In the genomic region with DNA sequence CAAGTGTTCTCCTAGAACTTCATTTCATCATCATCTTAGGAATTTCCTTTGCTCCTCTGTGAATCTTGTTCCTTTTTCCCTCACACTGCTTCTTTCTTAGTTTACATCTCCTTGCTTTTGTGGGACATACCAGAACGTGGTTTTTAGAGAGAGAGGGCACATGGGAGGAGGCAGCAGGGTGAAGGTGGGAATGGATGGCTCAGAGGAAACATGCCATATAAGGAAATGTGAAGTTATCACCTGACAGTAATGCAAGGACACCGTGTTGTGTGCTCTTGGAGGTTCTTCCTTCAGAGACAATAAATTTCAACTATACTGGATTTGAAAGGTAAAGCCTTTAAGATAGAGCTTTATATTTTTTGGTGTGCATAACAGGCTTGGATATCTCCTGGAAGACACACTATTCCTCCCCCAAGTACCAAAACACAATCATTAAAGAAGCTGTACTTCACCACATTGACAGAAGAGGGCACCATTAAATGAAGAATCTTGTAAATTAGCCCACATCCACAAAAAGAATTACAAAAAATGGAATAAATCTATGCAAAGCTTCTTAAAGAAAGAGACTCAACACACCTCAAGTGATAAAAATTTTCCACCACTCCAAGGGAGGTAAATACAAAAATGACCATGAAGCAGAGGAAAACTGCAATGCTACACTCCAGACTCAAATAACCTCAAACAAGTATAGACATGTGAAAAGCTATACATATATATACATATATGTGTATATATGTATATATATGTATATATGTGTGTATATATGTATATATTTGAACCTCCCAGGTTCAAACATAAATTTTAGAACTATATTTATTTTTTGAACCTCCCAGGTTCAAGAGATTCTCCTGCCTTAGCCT, we compare ENCODE assay signal across 8 cellular contexts. TPM values are rescaled to one million over a fixed set of nuclear protein-coding genes. Genes with fewer than 3 reads are reported as not detected.
DNase-seq lines count a peak whose midpoint lies in the region; ATAC-seq and TF ChIP-seq lines count a peak whose summit lies in the region.

No MANE protein-coding gene starts in this region.

- no peaks in the 10 kb centered on the region for H3K9me3 Mint-ChIP-seq in activated CD4-positive, alpha-beta T cell treated with anti-CD3 and anti-CD28 coated beads, Interleukin-2, amount 10 ng/mL, durations not matched to agents 24 days and 14 days

- H2AK5ac ChIP-seq in mesenchymal stem cell (ENCODE audit: low read length, severe bottlenecking), result no peak overlapping the region

- H3K9me3 ChIP-seq in Loucy (ENCODE audit: insufficient read depth, low read depth, low read length), result no peaks in the 10 kb centered on the region
- H3K9me3 ChIP-seq in breast epithelium, result no peaks in the 10 kb centered on the region
- H3K9me3 ChIP-seq in mesenchymal stem cell (ENCODE audit: control insufficient read depth, low read length), result no peaks in the 10 kb centered on the region

- no peak overlapping the region for H2BK120ac ChIP-seq in mesenchymal stem cell (ENCODE audit: low read depth, low read length)

- H3K27ac ChIP-seq in breast epithelium (no peak overlapping the region), mesenchymal stem cell (ENCODE audit: low read length, poor library complexity, severe bottlenecking) (no peak overlapping the region)

- peaks cover 4% of the 10 kb centered on the region for H3K79me1 ChIP-seq in mesenchymal stem cell (replicated peaks; ENCODE audit: low read length, poor library complexity, severe bottlenecking)

- H2BK12ac ChIP-seq in mesenchymal stem cell (ENCODE audit: low read length in 2 of 2), result no peak overlapping the region

- DNase-seq in activated CD4-positive, alpha-beta T cell treated with anti-CD3 and anti-CD28 coated beads, Interleukin-2, amount 10 ng/mL, durations not matched to agents 24 days and 14 days, result peak; percentile 74
- no peak for DNase-seq in activated CD4-positive, alpha-beta T cell treated with anti-CD3 and anti-CD28 coated beads for 1 hour
- DNase-seq in breast epithelium (ENCODE audit: low spot score in 2 of 2) (no peak), mesenchymal stem cell (peak; percentile 52), NCI-H2029 treated with DMSO at 0.1 percent for 48 hours (lab: John Stamatoyannopoulos, UW) (no peak)

- H3F3A ChIP-seq in Loucy (ENCODE audit: low read depth), result no peaks in the 10 kb centered on the region

- H4K20me1 ChIP-seq in Loucy (ENCODE audit: insufficient read depth, low read length, poor library complexity, severe bottlenecking), result no peaks in the 10 kb centered on the region

- no peak overlapping the region for H3K4ac ChIP-seq in mesenchymal stem cell (ENCODE audit: low read depth in 1 of 2, low read length in 2 of 2)

- H2BK15ac ChIP-seq in mesenchymal stem cell (ENCODE audit: low read depth, poor library complexity, severe bottlenecking), result no peak overlapping the region

- H3K4me3 ChIP-seq in Loucy (ENCODE audit: low read length, poor library complexity, severe bottlenecking), result no peak overlapping the region
- H3K4me3 ChIP-seq in breast epithelium, result no peak overlapping the region
- no peak overlapping the region for H3K4me3 ChIP-seq in mesenchymal stem cell (ENCODE audit: insufficient read depth in 1 of 2, low read depth in 1 of 2, low read length in 2 of 2)

- no peak overlapping the region for H2AFZ ChIP-seq in Loucy (ENCODE audit: low read length)
- no peak overlapping the region for H2AFZ ChIP-seq in mesenchymal stem cell (ENCODE audit: low read depth, low read length)

- no peaks in the 10 kb centered on the region for H3K79me2 ChIP-seq in Loucy (ENCODE audit: insufficient read depth, low read length)

- intact Hi-C loops in activated CD4-positive, alpha-beta T cell treated with anti-CD3 and anti-CD28 coated beads, Interleukin-2, amount 10 ng/mL, durations not matched to agents 24 days and 14 days (cut with micrococcal nuclease), result loop anchor here (1.0 to 5.0 kb wide), 3 partner anchors 37 to 266 kb away; no protein-coding TSS in a partner anchor
- intact Hi-C loops in breast epithelium (cut with DNase I; ENCODE audit: low total_unique reads), result no loop called here

- H3K36me3 ChIP-seq in Loucy (ENCODE audit: insufficient read depth, low read length) (no peaks in the 10 kb centered on the region), breast epithelium (no peaks in the 10 kb centered on the region), mesenchymal stem cell (ENCODE audit: control insufficient read depth in 1 of 2, insufficient read depth in 2 of 2, low read depth in 1 of 2, low read length in 2 of 2) (no peaks in the 10 kb centered on the region)

- no peak for TF ChIP-seq POLR2A in breast epithelium (IDR thresholded peaks at IDR 0.05)

- H2BK5ac ChIP-seq in mesenchymal stem cell (ENCODE audit: low read depth, low read length, poor library complexity, severe bottlenecking), result no peak overlapping the region

- H3K4me1 ChIP-seq in Loucy (ENCODE audit: insufficient read depth, low read length, poor library complexity, severe bottlenecking), result no peaks in the 10 kb centered on the region
- no peaks in the 10 kb centered on the region for H3K4me1 ChIP-seq in breast epithelium
- H3K4me1 ChIP-seq in mesenchymal stem cell (ENCODE audit: control insufficient read depth, insufficient read depth, low read depth, low read length), result no peaks in the 10 kb centered on the region

- H3K4me1 Mint-ChIP-seq in activated CD4-positive, alpha-beta T cell treated with anti-CD3 and anti-CD28 coated beads, Interleukin-2, amount 10 ng/mL, durations not matched to agents 24 days and 14 days, result peaks cover 7% of the 10 kb centered on the region

- H3K27me3 Mint-ChIP-seq in activated CD4-positive, alpha-beta T cell treated with anti-CD3 and anti-CD28 coated beads, Interleukin-2, amount 10 ng/mL, durations not matched to agents 24 days and 14 days, result no peaks in the 10 kb centered on the region

- H3K14ac ChIP-seq in mesenchymal stem cell (ENCODE audit: low read length in 2 of 2), result no peak overlapping the region

- H3K9me2 ChIP-seq in Loucy (replicated peaks; ENCODE audit: low read depth, low read length), result no peaks in the 10 kb centered on the region

- H3K4me2 ChIP-seq in Loucy (ENCODE audit: low read depth, low read length, poor library complexity, severe bottlenecking) (no peak overlapping the region), mesenchymal stem cell (ENCODE audit: low read length, poor library complexity, severe bottlenecking) (no peak overlapping the region)

- WGBS in mesenchymal stem cell, result 42% methylated on average over 2 of the region's 2 CpGs

- peak overlapping the region; percentile 6 for H3K27ac Mint-ChIP-seq in activated CD4-positive, alpha-beta T cell treated with anti-CD3 and anti-CD28 coated beads, Interleukin-2, amount 10 ng/mL, durations not matched to agents 24 days and 14 days

- ATAC-seq in GM21423 (IDR thresholded peaks at IDR 0.05; ENCODE audit: unreplicated experiment) (no peak), GM21825 (IDR thresholded peaks at IDR 0.05; ENCODE audit: unreplicated experiment) (no peak)

- no peak overlapping the region for H3K23ac ChIP-seq in mesenchymal stem cell (ENCODE audit: low read length in 2 of 2)

- no peaks in the 10 kb centered on the region for H3K27me3 ChIP-seq in Loucy (ENCODE audit: insufficient read depth, low read length, poor library complexity, severe bottlenecking)
- no peaks in the 10 kb centered on the region for H3K27me3 ChIP-seq in breast epithelium
- no peaks in the 10 kb centered on the region for H3K27me3 ChIP-seq in mesenchymal stem cell (ENCODE audit: control insufficient read depth in 1 of 2, insufficient read depth in 1 of 2, low read length in 2 of 2)

- no peak overlapping the region for H3K18ac ChIP-seq in mesenchymal stem cell (ENCODE audit: low read depth in 1 of 2, low read length in 2 of 2)

- no peak overlapping the region for H4K8ac ChIP-seq in mesenchymal stem cell (ENCODE audit: low read length)

- H3K36me3 Mint-ChIP-seq in activated CD4-positive, alpha-beta T cell treated with anti-CD3 and anti-CD28 coated beads, Interleukin-2, amount 10 ng/mL, durations not matched to agents 24 days and 14 days (ENCODE audit: low read depth), result peaks cover 2% of the 10 kb centered on the region

- H3K4me3 Mint-ChIP-seq in activated CD4-positive, alpha-beta T cell treated with anti-CD3 and anti-CD28 coated beads, Interleukin-2, amount 10 ng/mL, durations not matched to agents 24 days and 14 days, result no peak overlapping the region

- no peak overlapping the region for H4K91ac ChIP-seq in mesenchymal stem cell (ENCODE audit: low read length)

- TF ChIP-seq CTCF in Loucy (conservative IDR thresholded peaks at IDR 0.05; ENCODE audit: low read length) (peak; percentile 75), breast epithelium (IDR thresholded peaks at IDR 0.05) (peak in 2 of 3 donors; percentile 50 to 57)

- no peak overlapping the region for H3K9ac ChIP-seq in Loucy (ENCODE audit: low read depth, low read length, poor library complexity, severe bottlenecking)
- H3K9ac ChIP-seq in mesenchymal stem cell (ENCODE audit: low read length), result no peak overlapping the region

RNA-seq across cellular contexts. Expression of gene RPL39L, which starts 26.1 kb away (rescaled TPM):
- 10.4 and 11.7 TPM in 2 replicates for total RNA-seq in activated CD4-positive, alpha-beta T cell treated with anti-CD3 and anti-CD28 coated beads, Interleukin-2, amount 10 ng/mL, durations not matched to agents 24 days and 14 days
- total RNA-seq in breast epithelium, result 10 to 100 TPM in 2 of 3 donors, 1 to 10 TPM in 1; 5.4 to 15.4 (median 14.6) TPM
- polyA plus RNA-seq in mesenchymal stem cell (2013, experiment 1 of 2), result 14.9 TPM
- polyA plus RNA-seq in mesenchymal stem cell (2013, experiment 2 of 2), result 16.4 TPM

Comparison
In these comparisons a context has a peak if more than half of its experiments do, and no peak if none do; other contexts are left out.
1. DNase-seq: peak in activated CD4-positive, alpha-beta T cell treated with anti-CD3 and anti-CD28 coated beads, Interleukin-2, amount 10 ng/mL, durations not matched to agents 24 days and 14 days (single experiment) and mesenchymal stem cell (single experiment); none in activated CD4-positive, alpha-beta T cell treated with anti-CD3 and anti-CD28 coated beads for 1 hour (single experiment), breast epithelium (0 of 2) and NCI-H2029 treated with DMSO at 0.1 percent for 48 hours (single experiment).